Comparison of ENCODE assay signal across 14 cellular contexts in genomic region chr18:75586576-75586975, GRCh38.
"Had no signal": no experiment of that assay in that cellular context is flagged by ENCODE, and none has a peak within 500 bp of the region (broad histone marks: within the 10 kb centered on the region; RNA-seq: fewer than 3 reads in every experiment).

No MANE protein-coding gene starts in this region.

- H3K4me3 ChIP-seq: coronary artery, heart left ventricle, tibial artery, upper lobe of left lung, uterus had no signal

- H3K27me3 ChIP-seq: heart left ventricle, tibial artery, upper lobe of left lung, uterus had no signal

- ATAC-seq: heart left ventricle; right cardiac atrium; stimulated activated effector memory CD8-positive, alpha-beta T cell treated with anti-CD3 and anti-CD28 coated beads, Interleukin-12 subunit alpha, Interleukin-12 subunit beta, amount 100 ng/mL, for 72 hours; stimulated activated naive CD8-positive, alpha-beta T cell treated with anti-CD3 and anti-CD28 coated beads, Interleukin-15, Interleukin-2, amounts not matched to agents 100 U/mL and 50 U/mL, for 24 hours had no signal

- H3K9me3 ChIP-seq: tibial artery, uterus had no signal

- DNase-seq: effector CD8-positive, alpha-beta T cell; heart left ventricle; kidney glomerular epithelial cell; naive B cell; right cardiac atrium; small intestine; stimulated activated CD4-positive, alpha-beta T cell treated with anti-CD3 and anti-CD28 coated beads, Interleukin-2, amount 100 ng/mL, for 48 hours; stimulated activated CD8-positive, alpha-beta memory T cell treated with anti-CD3 and anti-CD28 coated beads, Interleukin-4, amount 100 ng/mL, for 48 hours; stimulated activated naive CD8-positive, alpha-beta T cell treated with anti-CD3 and anti-CD28 coated beads, Interleukin-15, Interleukin-2, amounts not matched to agents 100 U/mL and 50 U/mL, for 24 hours; tibial artery; upper lobe of left lung; uterus had no signal

- H3K4me1 ChIP-seq: heart left ventricle, upper lobe of left lung, uterus had no signal

- H3K27ac ChIP-seq: coronary artery, heart left ventricle, tibial artery, upper lobe of left lung, uterus had no signal

- H3K36me3 ChIP-seq: heart left ventricle, tibial artery, upper lobe of left lung, uterus had no signal
